In the genomic region with DNA sequence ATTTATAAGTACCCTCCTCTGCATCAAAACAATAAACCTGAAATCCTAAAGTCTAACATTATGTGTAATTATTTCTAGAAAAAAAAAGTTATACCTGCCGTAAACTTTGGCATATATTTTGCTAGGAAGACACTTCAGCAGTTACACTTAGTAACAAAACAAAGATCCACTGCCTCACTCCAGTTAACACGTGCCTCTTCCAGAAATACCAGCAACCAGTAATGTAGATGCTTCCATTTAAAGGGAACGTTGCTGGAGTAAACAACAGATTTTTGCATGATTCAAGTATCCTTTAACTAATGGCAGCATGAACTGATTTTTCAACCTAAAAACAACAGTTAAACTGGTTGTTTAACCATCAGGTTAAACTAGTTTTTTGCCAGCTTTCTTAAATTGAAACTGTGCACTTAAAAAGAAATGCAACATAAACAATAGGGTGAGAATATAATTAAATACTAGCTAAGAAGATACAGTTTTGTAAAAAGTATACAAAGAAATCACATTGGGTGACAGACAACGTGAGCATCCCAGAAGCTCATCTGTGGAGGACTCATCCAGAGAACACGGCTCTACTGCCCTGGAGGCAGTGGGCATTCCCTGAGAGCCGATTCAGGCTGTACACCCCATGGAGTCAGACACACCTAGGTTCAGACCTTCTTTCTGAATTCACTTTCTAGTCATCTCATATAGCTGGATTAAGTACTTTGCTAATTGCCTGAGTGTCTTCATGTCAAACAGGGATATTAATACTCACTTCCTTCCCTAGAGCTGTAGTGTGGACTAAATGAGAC, we compare ENCODE assay signal across 17 cellular contexts. TPM values are rescaled to one million over a fixed set of nuclear protein-coding genes. Genes with fewer than 3 reads are reported as not detected.
DNase-seq lines count a peak whose midpoint lies in the region; ATAC-seq lines count a peak whose summit lies in the region.
"Had no signal": no experiment of that assay in that cellular context is flagged by ENCODE, and none has a peak within 500 bp of the region (broad histone marks: within the 10 kb centered on the region; RNA-seq: fewer than 3 reads in every experiment).

No MANE protein-coding gene starts in this region.

- peak overlapping the region; percentile 74 for H3K27ac Mint-ChIP-seq in central memory CD8-positive, alpha-beta T cell (ENCODE audit: low read depth)
- no peak overlapping the region for H3K27ac Mint-ChIP-seq in activated CD8-positive, alpha-beta memory T cell treated with anti-CD3 and anti-CD28 coated beads, Interleukin-2, amount 10 ng/mL, durations not matched to agents 7 days and 5 days
- H3K27ac Mint-ChIP-seq: H9 had no signal

- H3K36me3 Mint-ChIP-seq in central memory CD8-positive, alpha-beta T cell (ENCODE audit: insufficient read depth) = peaks cover 10% of the 10 kb centered on the region
- peaks cover 26% of the 10 kb centered on the region for H3K36me3 Mint-ChIP-seq in activated CD8-positive, alpha-beta memory T cell treated with anti-CD3 and anti-CD28 coated beads, Interleukin-2, amount 10 ng/mL, durations not matched to agents 7 days and 5 days

- peaks cover 78% of the 10 kb centered on the region for H3K4me1 Mint-ChIP-seq in central memory CD8-positive, alpha-beta T cell
- H3K4me1 Mint-ChIP-seq in activated CD8-positive, alpha-beta memory T cell treated with anti-CD3 and anti-CD28 coated beads, Interleukin-2, amount 10 ng/mL, durations not matched to agents 7 days and 5 days = peaks cover 51% of the 10 kb centered on the region
- H3K4me1 Mint-ChIP-seq: H9 had no signal

- H3K9me3 Mint-ChIP-seq in central memory CD8-positive, alpha-beta T cell = no peaks in the 10 kb centered on the region
- H3K9me3 Mint-ChIP-seq in activated CD8-positive, alpha-beta memory T cell treated with anti-CD3 and anti-CD28 coated beads, Interleukin-2, amount 10 ng/mL, durations not matched to agents 7 days and 5 days (ENCODE audit: low read depth) = no peaks in the 10 kb centered on the region
- H3K9me3 Mint-ChIP-seq: H9 had no signal

- peak overlapping the region; percentile 39 for H3K4me3 Mint-ChIP-seq in central memory CD8-positive, alpha-beta T cell
- no peak overlapping the region for H3K4me3 Mint-ChIP-seq in activated CD8-positive, alpha-beta memory T cell treated with anti-CD3 and anti-CD28 coated beads, Interleukin-2, amount 10 ng/mL, durations not matched to agents 7 days and 5 days
- H3K4me3 Mint-ChIP-seq: H9 had no signal

- no peaks in the 10 kb centered on the region for H3K27me3 Mint-ChIP-seq in central memory CD8-positive, alpha-beta T cell
- no peaks in the 10 kb centered on the region for H3K27me3 Mint-ChIP-seq in activated CD8-positive, alpha-beta memory T cell treated with anti-CD3 and anti-CD28 coated beads, Interleukin-2, amount 10 ng/mL, durations not matched to agents 7 days and 5 days

- no peak for ATAC-seq in central memory CD8-positive, alpha-beta T cell (replicated peaks; ENCODE audit: extremely low read depth, poor library complexity, severe bottlenecking)
- no peak for ATAC-seq in GM19328 (IDR thresholded peaks at IDR 0.05; ENCODE audit: unreplicated experiment)
- ATAC-seq in activated CD8-positive, alpha-beta memory T cell treated with anti-CD3 and anti-CD28 coated beads, Interleukin-2, amount 10 ng/mL, durations not matched to agents 7 days and 5 days = no peak
- ATAC-seq: esophagus mucosa had no signal

- CTCF ChIA-PET in activated CD8-positive, alpha-beta memory T cell treated with anti-CD3 and anti-CD28 coated beads, Interleukin-2, amount 10 ng/mL, durations not matched to agents 7 days and 5 days (lab: Charles Lee) = interaction anchor here (0.6 to 3.9 kb wide), 4 partner anchors 15 to 59 kb away, joined by 3 to 14 read pairs (median 6); no protein-coding TSS in a partner anchor

- DNase-seq in NCI-H82 (lab: John Stamatoyannopoulos, UW) (peak; percentile 12), NCI-H82 treated with DMSO at 0.1 percent for 48 hours (lab: John Stamatoyannopoulos, UW; ENCODE audit: unreplicated experiment) (no peak), DMS53 treated with DMSO at 0.1 percent for 48 hours (lab: John Stamatoyannopoulos, UW; ENCODE audit: unreplicated experiment) (peak; percentile 18), pons (ENCODE audit: low spot score) (peak; percentile 52), NK-92 (lab: John Stamatoyannopoulos, UW; ENCODE audit: unreplicated experiment) (no peak)
- no peak for DNase-seq in central memory CD8-positive, alpha-beta T cell (ENCODE audit: low spot score in 2 of 2)
- no peak for DNase-seq in activated CD8-positive, alpha-beta memory T cell treated with anti-CD3 and anti-CD28 coated beads, Interleukin-2, amount 10 ng/mL, durations not matched to agents 7 days and 5 days
- DNase-seq: H9; kidney; MM.1S; NCI-H187 treated with DMSO at 0.1 percent for 48 hours; NCI-H748 treated with DMSO at 0.1 percent for 48 hours; RPMI8226; stimulated activated CD4-positive, alpha-beta T cell treated with anti-CD3 and anti-CD28 coated beads, Interleukin-4, amount 100 ng/mL, for 1 hour; stimulated activated CD8-positive, alpha-beta memory T cell treated with anti-CD3 and anti-CD28 coated beads, Interleukin-4, amount 100 ng/mL, for 48 hours had no signal

RNA-seq across cellular contexts. Expression of gene MGAT4A, which starts 22.3 kb away (rescaled TPM):
- total RNA-seq in activated CD8-positive, alpha-beta memory T cell treated with anti-CD3 and anti-CD28 coated beads, Interleukin-2, amount 10 ng/mL, durations not matched to agents 7 days and 5 days = 10 to 100 TPM; 57.4 to 72.0 TPM

Comparison
In these comparisons a context has a peak if more than half of its experiments do, and no peak if none do; other contexts are left out.
1. DNase-seq: peak in NCI-H82 (single experiment), DMS53 treated with DMSO at 0.1 percent for 48 hours (single experiment) and pons (single experiment); none in NCI-H82 treated with DMSO at 0.1 percent for 48 hours (single experiment), central memory CD8-positive, alpha-beta T cell (0 of 2), NK-92 (single experiment) and activated CD8-positive, alpha-beta memory T cell treated with anti-CD3 and anti-CD28 coated beads, Interleukin-2, amount 10 ng/mL, durations not matched to agents 7 days and 5 days (single experiment).